30 cellular contexts compared by ENCODE assay signal in the genomic region with DNA sequence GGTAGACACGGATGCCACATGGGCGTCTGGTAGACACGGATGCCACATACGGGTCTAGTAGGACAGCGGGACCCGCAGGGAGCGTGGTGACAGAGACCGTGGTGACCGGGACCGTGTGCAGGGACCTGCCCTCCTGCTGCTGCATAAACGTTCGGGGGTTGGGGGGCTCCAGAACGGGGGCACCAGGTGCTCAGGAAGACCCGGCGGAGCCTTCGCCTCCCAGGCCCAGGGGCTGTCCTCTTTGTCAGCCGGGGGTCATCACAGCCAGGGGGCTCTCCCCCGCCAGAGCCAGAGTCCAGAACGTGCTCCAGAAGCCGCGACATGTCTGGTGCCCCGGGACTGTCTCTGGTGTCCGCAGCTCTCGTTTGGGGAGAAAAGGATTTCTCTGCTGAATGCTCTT.
"Had no signal": no experiment of that assay in that cellular context is flagged by ENCODE, and none has a peak within 500 bp of the region (broad histone marks: within the 10 kb centered on the region; RNA-seq: fewer than 3 reads in every experiment).

No MANE protein-coding gene starts in this region.

- H3K27me3 ChIP-seq: body of pancreas, brain microvascular endothelial cell had no signal

- H3K4me3 ChIP-seq: body of pancreas, breast epithelium had no signal

- H3K9me3 ChIP-seq: body of pancreas, breast epithelium had no signal

- ATAC-seq: activated CD4-positive, alpha-beta T cell treated with anti-CD3 and anti-CD28 coated beads for 36 hours; activated CD4-positive, CD25-positive, alpha-beta regulatory T cell treated with anti-CD3 and anti-CD28 coated beads, Interleukin-2, amount 50 U/mL, for 24 hours; activated CD8-positive, alpha-beta memory T cell treated with anti-CD3 and anti-CD28 coated beads, Interleukin-2, amount 10 ng/mL, durations not matched to agents 7 days and 5 days; activated CD8-positive, alpha-beta T cell treated with anti-CD3 and anti-CD28 coated beads, Interleukin-2, amount 10 ng/mL, durations not matched to agents 7 days and 5 days; activated naive CD8-positive, alpha-beta T cell treated with anti-CD3 and anti-CD28 coated beads, Interleukin-2, amount 50 U/mL, for 24 hours; body of pancreas; WTC11 had no signal

- H3K27ac ChIP-seq: body of pancreas, brain microvascular endothelial cell, breast epithelium, WERI-Rb-1 had no signal

- DNase-seq: activated CD4-positive, alpha-beta memory T cell treated with anti-CD3 and anti-CD28 coated beads, Interleukin-2, amount 10 ng/mL, durations not matched to agents 7 days and 5 days; activated CD4-positive, alpha-beta T cell treated with anti-CD3 and anti-CD28 coated beads for 1 hour; activated CD4-positive, alpha-beta T cell treated with anti-CD3 and anti-CD28 coated beads for 36 hours; activated CD4-positive, alpha-beta T cell treated with anti-CD3 and anti-CD28 coated beads for 48 hours; activated CD4-positive, alpha-beta T cell treated with anti-CD3 and anti-CD28 coated beads, Interleukin-2, amount 10 ng/mL, durations not matched to agents 7 days and 5 days; activated CD4-positive, alpha-beta T cell treated with anti-CD3 and anti-CD28 coated beads, Interleukin-2, amount 50 U/mL, for 48 hours; activated CD4-positive, CD25-positive, alpha-beta regulatory T cell; activated CD8-positive, alpha-beta memory T cell treated with anti-CD3 and anti-CD28 coated beads for 24 hours; activated CD8-positive, alpha-beta memory T cell treated with anti-CD3 and anti-CD28 coated beads, Interleukin-2, amount 10 ng/mL, durations not matched to agents 7 days and 5 days; activated CD8-positive, alpha-beta memory T cell treated with anti-CD3 and anti-CD28 coated beads, Interleukin-2, amount 50 U/mL, for 48 hours; activated CD8-positive, alpha-beta T cell treated with anti-CD3 and anti-CD28 coated beads, Interleukin-2, amount 10 ng/mL, durations not matched to agents 7 days and 5 days; activated effector memory CD4-positive, alpha-beta T cell treated with Interleukin-2 at 50 U/mL for 16 hours; activated gamma-delta T cell; activated naive CD4-positive, alpha-beta T cell treated with anti-CD3 and anti-CD28 coated beads, Interleukin-2, amount 10 ng/mL, durations not matched to agents 7 days and 5 days; activated naive CD4-positive, alpha-beta T cell treated with Interleukin-2 at 50 U/mL for 16 hours; activated naive CD8-positive, alpha-beta T cell treated with anti-CD3 and anti-CD28 coated beads, Interleukin-2, amount 10 ng/mL, durations not matched to agents 7 days and 5 days; activated naive CD8-positive, alpha-beta T cell treated with anti-CD3 and anti-CD28 coated beads, Interleukin-2, amount 50 U/mL, for 24 hours; activated T-cell treated with anti-CD3 and anti-CD28 coated beads, Interleukin-2, amount 50 U/mL, for 24 hours; activated T-cell treated with anti-CD3 and anti-CD28 coated beads, Interleukin-2, amount 50 U/mL, for 48 hours; aorta; body of pancreas; brain microvascular endothelial cell; central memory CD4-positive, alpha-beta T cell; T-helper 1 cell; T-helper 2 cell; T-helper 9 cell; WERI-Rb-1 had no signal

- H3K4me1 ChIP-seq: breast epithelium had no signal
